ENCODE assay signal across 24 cellular contexts in genomic region chr1:229480500-229480899, GRCh38. TPM values are rescaled to one million over a fixed set of nuclear protein-coding genes. Genes with fewer than 3 reads are reported as not detected.
A peak's percentile ranks its signal among the peaks of the same experiment; 100 is the strongest.
DNase-seq lines count a peak whose midpoint lies in the region; ATAC-seq and TF ChIP-seq lines count a peak whose summit lies in the region.
"Had no signal": no experiment of that assay in that cellular context is flagged by ENCODE, and none has a peak within 500 bp of the region (broad histone marks: within the 10 kb centered on the region; RNA-seq: fewer than 3 reads in every experiment).

No MANE protein-coding gene starts in this region.

- peak overlapping the region; percentile 3 to 67 (median 60) for H3K4me3 Mint-ChIP-seq in IgD-negative memory B cell
- no peak overlapping the region for H3K4me3 Mint-ChIP-seq in effector memory CD8-positive, alpha-beta T cell
- H3K4me3 Mint-ChIP-seq in stimulated activated naive B cell treated with anti-CD40 and anti-IgM and Interleukin-4, amounts not matched to agents 10 μg/mL and 1 μg/mL and 100 μg/mL, for 72 hours = peak overlapping the region; percentile 39 to 43
- no peak overlapping the region for H3K4me3 Mint-ChIP-seq in activated naive CD4-positive, alpha-beta T cell treated with anti-CD3 and anti-CD28 coated beads, Interleukin-2, amount 10 ng/mL, durations not matched to agents 7 days and 5 days
- H3K4me3 Mint-ChIP-seq: CD8-positive, alpha-beta T cell; H9; T-cell had no signal

- H3K9me3 ChIP-seq in SK-N-SH = no peaks in the 10 kb centered on the region
- H3K9me3 ChIP-seq: tibial artery had no signal

- 95% methylated on average over 7 of the region's 7 CpGs for WGBS in SK-N-SH (ENCODE audit: low lambda C conversion rate)

- H3K9me2 ChIP-seq in SK-N-SH = no peaks in the 10 kb centered on the region

- CTCF ChIA-PET in SK-N-SH (lab: Yijun Ruan, JAX) = interaction anchor here (0.9 to 8.7 kb wide), 9 partner anchors 13 to 816 kb away, joined by 3 to 143 read pairs (median 10); no protein-coding TSS in a partner anchor
- CTCF ChIA-PET in activated naive CD4-positive, alpha-beta T cell treated with anti-CD3 and anti-CD28 coated beads, Interleukin-2, amount 10 ng/mL, durations not matched to agents 7 days and 5 days (lab: Charles Lee) = interaction anchor here (0.9 to 9.1 kb wide), 2 partner anchors 39 to 222 kb away, joined by 3 to 152 read pairs; no protein-coding TSS in a partner anchor

- H3F3A ChIP-seq in SK-N-SH (replicated peaks; ENCODE audit: insufficient read depth) = no peaks in the 10 kb centered on the region

- POLR2A ChIA-PET in SK-N-SH (lab: Yijun Ruan, JAX) = interaction anchor here (0.7 kb wide), 1 partner anchor 222 kb away, joined by 3 read pairs; no protein-coding TSS in a partner anchor

- H3K9ac ChIP-seq in SK-N-SH = no peak overlapping the region

- H3K4me1 Mint-ChIP-seq in IgD-negative memory B cell = peaks cover 26 to 33% (median 30%) of the 10 kb centered on the region in 3 donors
- peaks cover 4 to 9% of the 10 kb centered on the region in 2 donors for H3K4me1 Mint-ChIP-seq in effector memory CD8-positive, alpha-beta T cell (ENCODE audit: low read depth in 2 of 2)
- peaks cover 34 to 54% of the 10 kb centered on the region in 2 donors for H3K4me1 Mint-ChIP-seq in stimulated activated naive B cell treated with anti-CD40 and anti-IgM and Interleukin-4, amounts not matched to agents 10 μg/mL and 1 μg/mL and 100 μg/mL, for 72 hours
- peaks cover 9% of the 10 kb centered on the region for H3K4me1 Mint-ChIP-seq in activated naive CD4-positive, alpha-beta T cell treated with anti-CD3 and anti-CD28 coated beads, Interleukin-2, amount 10 ng/mL, durations not matched to agents 7 days and 5 days

- no peaks in the 10 kb centered on the region for H4K20me1 ChIP-seq in SK-N-SH (ENCODE audit: insufficient read depth)

- no peak for ATAC-seq in SK-N-SH treated with all-trans-retinoic acid at 6 μM for 48 hours
- ATAC-seq in effector memory CD8-positive, alpha-beta T cell (replicated peaks) = peak; percentile 49
- ATAC-seq in stimulated activated naive B cell treated with anti-CD40 and anti-IgM and Interleukin-4, amounts not matched to agents 10 μg/mL and 1 μg/mL and 100 μg/mL, for 72 hours (replicated peaks) = peak; percentile 62
- ATAC-seq: CD8-positive, alpha-beta T cell; stimulated activated naive CD8-positive, alpha-beta T cell treated with anti-CD3 and anti-CD28 coated beads, Interleukin-15, Interleukin-2, amounts not matched to agents 100 U/mL and 50 U/mL, for 24 hours; T-cell had no signal

- no peak for TF ChIP-seq RAD21 in SK-N-SH (IDR thresholded peaks at IDR 0.05; ENCODE audit: low read length)

- H3K27ac Mint-ChIP-seq in IgD-negative memory B cell = peak overlapping the region; percentile 85 to 96 (median 92)
- H3K27ac Mint-ChIP-seq in effector memory CD8-positive, alpha-beta T cell = peak overlapping the region; percentile 24 to 45
- H3K27ac Mint-ChIP-seq in stimulated activated naive B cell treated with anti-CD40 and anti-IgM and Interleukin-4, amounts not matched to agents 10 μg/mL and 1 μg/mL and 100 μg/mL, for 72 hours = peak overlapping the region; percentile 95
- no peak overlapping the region for H3K27ac Mint-ChIP-seq in activated naive CD4-positive, alpha-beta T cell treated with anti-CD3 and anti-CD28 coated beads, Interleukin-2, amount 10 ng/mL, durations not matched to agents 7 days and 5 days
- H3K27ac Mint-ChIP-seq: CD8-positive, alpha-beta T cell; T-cell had no signal

- no peak for TF ChIP-seq CTCF in SK-N-SH (IDR thresholded peaks at IDR 0.05)

- no peak for TF ChIP-seq EP300 in SK-N-SH (IDR thresholded peaks at IDR 0.05; ENCODE audit: borderline replicate concordance in 1 of 2, low read depth in 1 of 2, low read length in 1 of 2)

- H3K9me3 Mint-ChIP-seq in IgD-negative memory B cell = no peaks in the 10 kb centered on the region
- no peaks in the 10 kb centered on the region for H3K9me3 Mint-ChIP-seq in effector memory CD8-positive, alpha-beta T cell
- no peaks in the 10 kb centered on the region for H3K9me3 Mint-ChIP-seq in stimulated activated naive B cell treated with anti-CD40 and anti-IgM and Interleukin-4, amounts not matched to agents 10 μg/mL and 1 μg/mL and 100 μg/mL, for 72 hours
- no peaks in the 10 kb centered on the region for H3K9me3 Mint-ChIP-seq in activated naive CD4-positive, alpha-beta T cell treated with anti-CD3 and anti-CD28 coated beads, Interleukin-2, amount 10 ng/mL, durations not matched to agents 7 days and 5 days
- H3K9me3 Mint-ChIP-seq: CD8-positive, alpha-beta T cell; H9; naive thymus-derived CD8-positive, alpha-beta T cell; T-cell had no signal

- H3K79me2 ChIP-seq in SK-N-SH (ENCODE audit: insufficient read depth) = no peaks in the 10 kb centered on the region

- no peak overlapping the region for H3K4me2 ChIP-seq in SK-N-SH

- H3K27ac ChIP-seq in SK-N-SH (ENCODE audit: low read depth in 2 of 2, low read length in 1 of 2) = no peak overlapping the region
- H3K27ac ChIP-seq: 22Rv1, tibial artery had no signal

- no peak overlapping the region for H2AFZ ChIP-seq in SK-N-SH (ENCODE audit: low read depth)

- no peak overlapping the region for H3K4me3 ChIP-seq in SK-N-SH (ENCODE audit: low read depth in 2 of 2, low read length in 1 of 2)
- H3K4me3 ChIP-seq: tibial artery had no signal

- H3K36me3 ChIP-seq in SK-N-SH (replicated peaks in 1 of 2; ENCODE audit: control insufficient read depth in 1 of 2, insufficient read depth in 2 of 2, low read length in 1 of 2) = peaks cover 33 to 69% of the 10 kb centered on the region in 2 experiments

- no peaks in the 10 kb centered on the region for H3K27me3 Mint-ChIP-seq in IgD-negative memory B cell
- H3K27me3 Mint-ChIP-seq in effector memory CD8-positive, alpha-beta T cell = no peaks in the 10 kb centered on the region
- H3K27me3 Mint-ChIP-seq in stimulated activated naive B cell treated with anti-CD40 and anti-IgM and Interleukin-4, amounts not matched to agents 10 μg/mL and 1 μg/mL and 100 μg/mL, for 72 hours = no peaks in the 10 kb centered on the region
- H3K27me3 Mint-ChIP-seq in activated naive CD4-positive, alpha-beta T cell treated with anti-CD3 and anti-CD28 coated beads, Interleukin-2, amount 10 ng/mL, durations not matched to agents 7 days and 5 days = no peaks in the 10 kb centered on the region
- H3K27me3 Mint-ChIP-seq: naive thymus-derived CD8-positive, alpha-beta T cell; T-cell had no signal

- peaks cover 0 to 7% of the 10 kb centered on the region in 2 experiments; a peak in 1 of 4 replicates for H3K4me1 ChIP-seq in SK-N-SH (ENCODE audit: control insufficient read depth in 1 of 2, insufficient read depth in 2 of 2, low read depth in 1 of 2, low read length in 1 of 2)
- H3K4me1 ChIP-seq: tibial artery had no signal

- peaks cover 9% of the 10 kb centered on the region for H3K36me3 Mint-ChIP-seq in IgD-negative memory B cell
- H3K36me3 Mint-ChIP-seq in effector memory CD8-positive, alpha-beta T cell (ENCODE audit: insufficient read depth) = peaks cover 72% of the 10 kb centered on the region
- peaks cover 40 to 52% of the 10 kb centered on the region in 2 donors for H3K36me3 Mint-ChIP-seq in stimulated activated naive B cell treated with anti-CD40 and anti-IgM and Interleukin-4, amounts not matched to agents 10 μg/mL and 1 μg/mL and 100 μg/mL, for 72 hours
- H3K36me3 Mint-ChIP-seq in activated naive CD4-positive, alpha-beta T cell treated with anti-CD3 and anti-CD28 coated beads, Interleukin-2, amount 10 ng/mL, durations not matched to agents 7 days and 5 days = peaks cover 47% of the 10 kb centered on the region

- DNase-seq in SK-N-SH (peak; percentile 31), NCI-H1105 treated with DMSO at 0.1 percent for 48 hours (lab: John Stamatoyannopoulos, UW) (no peak), globus pallidus (ENCODE audit: low spot score) (no peak)
- peak in 1 of 3 experiments; percentile 2 for DNase-seq in effector memory CD8-positive, alpha-beta T cell
- peak; percentile 58 for DNase-seq in stimulated activated naive B cell treated with anti-CD40 and anti-IgM and Interleukin-4, amounts not matched to agents 10 μg/mL and 1 μg/mL and 100 μg/mL, for 72 hours
- DNase-seq in activated naive CD4-positive, alpha-beta T cell treated with anti-CD3 and anti-CD28 coated beads, Interleukin-2, amount 10 ng/mL, durations not matched to agents 7 days and 5 days = no peak
- DNase-seq: activated CD4-positive, alpha-beta T cell treated with anti-CD3 and anti-CD28 coated beads, Interleukin-2, amount 50 U/mL, for 48 hours; activated CD8-positive, alpha-beta memory T cell treated with anti-CD3 and anti-CD28 coated beads, Interleukin-2, amount 50 U/mL, for 4 hours; DMS153; effector CD8-positive, alpha-beta T cell; foreskin fibroblast; H9; NCI-H1436; NCI-H2107; SIG-M5; stimulated activated CD4-positive, alpha-beta T cell treated with anti-CD3 and anti-CD28 coated beads, Interleukin-2, amount 100 ng/mL, for 48 hours; stimulated activated naive CD8-positive, alpha-beta T cell treated with anti-CD3 and anti-CD28 coated beads, Interleukin-15, Interleukin-2, amounts not matched to agents 100 U/mL and 50 U/mL, for 24 hours; tibial artery had no signal

- no peaks in the 10 kb centered on the region for H3K27me3 ChIP-seq in SK-N-SH (ENCODE audit: insufficient read depth)
- H3K27me3 ChIP-seq: tibial artery had no signal

TF ChIP-seq in SK-N-SH, 30 proteins besides CTCF, POLR2A, EP300 and RAD21:
- TF ChIP-seq GATA2 (CRISPR knock-in tag; IDR thresholded peaks at IDR 0.05) (0 out of 2 replicates have a peak, but pooled peaks have one; percentile 29), POLR2AphosphoS5 (IDR thresholded peaks at IDR 0.05; ENCODE audit: low read depth, low read length) (no peak)

TF ChIP-seq in SK-N-SH treated with all-trans-retinoic acid at 6 μM for 48 hours, 23 proteins besides CTCF, POLR2A, EP300 and RAD21 (continues in another document):
- TF ChIP-seq OSR1 (CRISPR knock-in tag; IDR thresholded peaks at IDR 0.05) (no peak), BACH2 (CRISPR knock-in tag; IDR thresholded peaks at IDR 0.05; ENCODE audit: borderline replicate concordance) (no peak), RARB (CRISPR knock-in tag; IDR thresholded peaks at IDR 0.05) (no peak)

RNA-seq across cellular contexts. Expression of gene NUP133, which starts 27.6 kb away (rescaled TPM):
- polyA plus RNA-seq in SK-N-SH (2012; rRNA removed) (10.9 and 14.8 TPM in 2 replicates), IgD-negative memory B cell (16.3 TPM)
- 14.1 and 14.4 TPM in 2 replicates for polyA plus RNA-seq in SK-N-SH (2012; cell fraction: cytosol; rRNA removed)
- 8.5 and 17.0 TPM in 2 replicates for polyA plus RNA-seq in SK-N-SH (2012; cell fraction: nucleus; rRNA removed)

RNA-seq across cellular contexts. Expression of gene ACTA1, which starts 46.6 kb away (rescaled TPM):
- 0.21 and 0.36 TPM in 2 replicates for polyA plus RNA-seq in SK-N-SH (2012; rRNA removed)
- polyA plus RNA-seq in SK-N-SH (2012; cell fraction: cytosol; rRNA removed) = 0.03 and 0.05 TPM in 2 replicates
- 2.7 TPM in 2 replicates for polyA plus RNA-seq in SK-N-SH (2012; cell fraction: nucleus; rRNA removed)
- not detected for polyA plus RNA-seq in IgD-negative memory B cell
- polyA plus RNA-seq: naive thymus-derived CD8-positive, alpha-beta T cell had no signal

Comparison
In these comparisons a context has a peak if more than half of its experiments do, and no peak if none do; other contexts are left out.
1. DNase-seq: peak in SK-N-SH (single experiment) and stimulated activated naive B cell treated with anti-CD40 and anti-IgM and Interleukin-4, amounts not matched to agents 10 μg/mL and 1 μg/mL and 100 μg/mL, for 72 hours (single experiment); none in NCI-H1105 treated with DMSO at 0.1 percent for 48 hours (single experiment), activated naive CD4-positive, alpha-beta T cell treated with anti-CD3 and anti-CD28 coated beads, Interleukin-2, amount 10 ng/mL, durations not matched to agents 7 days and 5 days (single experiment) and globus pallidus (single experiment).
2. H3K4me3 Mint-ChIP-seq: peak in IgD-negative memory B cell (4 of 4) and stimulated activated naive B cell treated with anti-CD40 and anti-IgM and Interleukin-4, amounts not matched to agents 10 μg/mL and 1 μg/mL and 100 μg/mL, for 72 hours (2 of 2); none in effector memory CD8-positive, alpha-beta T cell (0 of 2) and activated naive CD4-positive, alpha-beta T cell treated with anti-CD3 and anti-CD28 coated beads, Interleukin-2, amount 10 ng/mL, durations not matched to agents 7 days and 5 days (single experiment).